ENCODE assay signal across 8 cellular contexts in genomic region chr9:133701321-133701980, GRCh38. TPM values are rescaled to one million over a fixed set of nuclear protein-coding genes. Genes with fewer than 3 reads are reported as not detected.
DNase-seq lines count a peak whose midpoint lies in the region; FAIRE-seq and TF ChIP-seq lines count a peak whose summit lies in the region.

No MANE protein-coding gene starts in this region.

- H2AFZ ChIP-seq in astrocyte (ENCODE audit: low read depth, low read length) (no peak overlapping the region), PC-9 (no peak overlapping the region)

- no peak for TF ChIP-seq POLR2A in transverse colon (IDR thresholded peaks at IDR 0.05)

- no peaks in the 10 kb centered on the region for H3K9me2 ChIP-seq in PC-9 (ENCODE audit: insufficient read depth)

- H3K4me1 ChIP-seq in astrocyte (ENCODE audit: insufficient read depth, low read length): peaks cover 19% of the 10 kb centered on the region
- no peaks in the 10 kb centered on the region for H3K4me1 ChIP-seq in PC-9 (replicated peaks; ENCODE audit: insufficient read depth)
- H3K4me1 ChIP-seq in transverse colon: peaks cover 0 to 10% (median 6%) of the 10 kb centered on the region in 4 donors

- no peak for FAIRE-seq in astrocyte (lab: Jason Lieb, UNC)

- no peaks in the 10 kb centered on the region for H3K79me2 ChIP-seq in astrocyte (ENCODE audit: insufficient read depth, low read length)
- no peaks in the 10 kb centered on the region for H3K79me2 ChIP-seq in PC-9 (ENCODE audit: low read depth)

- H4K20me1 ChIP-seq in astrocyte (ENCODE audit: insufficient read depth, low read length) (no peaks in the 10 kb centered on the region), PC-9 (ENCODE audit: insufficient read depth) (no peaks in the 10 kb centered on the region)

- H3K4me3 ChIP-seq in astrocyte (ENCODE audit: insufficient read depth, low read depth, low read length) (no peak overlapping the region), PC-9 (no peak overlapping the region), transverse colon (no peak overlapping the region)

- H3K4me3 Mint-ChIP-seq in CD14-positive monocyte (peak overlapping the region in 1 of 2 donors; percentile 48), astrocyte (ENCODE audit: unreplicated experiment) (no peak overlapping the region)

- H3K9me3 Mint-ChIP-seq in CD14-positive monocyte: peaks cover 0 to 3% (median 0%) of the 10 kb centered on the region in 7 donors
- H3K9me3 Mint-ChIP-seq in astrocyte (ENCODE audit: unreplicated experiment): no peaks in the 10 kb centered on the region

- no peak overlapping the region for H3K27ac ChIP-seq in astrocyte (ENCODE audit: low read depth, low read length)
- H3K27ac ChIP-seq in PC-9: no peak overlapping the region
- H3K27ac ChIP-seq in transverse colon: peak overlapping the region in 2 of 4 donors; percentile 17 to 29

- H3K4me1 Mint-ChIP-seq in CD14-positive monocyte (peaks cover 3% of the 10 kb centered on the region), astrocyte (ENCODE audit: low read depth, unreplicated experiment) (peaks cover 3% of the 10 kb centered on the region)

- H3K27me3 ChIP-seq in astrocyte (ENCODE audit: insufficient read depth, low read length) (no peaks in the 10 kb centered on the region), PC-9 (ENCODE audit: insufficient read depth, low read depth) (peaks cover 83% of the 10 kb centered on the region), transverse colon (peaks cover 6% of the 10 kb centered on the region)

- peak overlapping the region; percentile 1 for H3K4me2 ChIP-seq in astrocyte (ENCODE audit: low read length)
- no peak overlapping the region for H3K4me2 ChIP-seq in PC-9

- CTCF ChIA-PET in PC-9 (lab: Charles Lee): no interaction called here

- H3F3A ChIP-seq in PC-9 (ENCODE audit: insufficient read depth, low read depth): no peaks in the 10 kb centered on the region

- POLR2A ChIA-PET in PC-9 (lab: Charles Lee; ENCODE audit: unreplicated experiment): interaction anchor here (0.7 kb wide), 1 partner anchor 211 kb away, joined by 6 read pairs; no protein-coding TSS in a partner anchor

- peak; percentile 45 for DNase-seq in CD14-positive monocyte (ENCODE audit: low spot score)
- DNase-seq in activated CD4-positive, alpha-beta T cell treated with anti-CD3 and anti-CD28 coated beads for 4 hours: peak; percentile 57 to 70
- no peak for DNase-seq in astrocyte (ENCODE audit: low read depth)
- peak; percentile 39 to 98 (median 81) for DNase-seq in posterior cingulate gyrus
- no peak for DNase-seq in PC-9
- DNase-seq in transverse colon: no peak
- DNase-seq in DMS 273 (lab: John Stamatoyannopoulos, UW; ENCODE audit: unreplicated experiment): no peak
- no peak for DNase-seq in HUDEP-2 (lab: John Stamatoyannopoulos, UW; ENCODE audit: unreplicated experiment in 76 of 76)

- intact Hi-C loops in CD14-positive monocyte (cut with micrococcal nuclease) (no loop called here), posterior cingulate gyrus (cut with DNase I) (loop anchor here (5.0 kb wide), 1 partner anchor 89 kb away; no protein-coding TSS in a partner anchor), PC-9 (cut with micrococcal nuclease; ENCODE audit: unreplicated experiment) (no loop called here), transverse colon (cut with DNase I; ENCODE audit: low total_unique reads) (no loop called here)

- WGBS in transverse colon (ENCODE audit: low coverage in 1 of 2), 2 donors: 79% methylated on average over 31 of the region's 33 CpGs; no CpG with 5 or more reads in 1 of the 2 donors

- peaks cover 22 to 41% (median 24%) of the 10 kb centered on the region in 3 donors for H3K27me3 Mint-ChIP-seq in CD14-positive monocyte (ENCODE audit: low read depth in 3 of 3)
- peaks cover 26% of the 10 kb centered on the region for H3K27me3 Mint-ChIP-seq in astrocyte (ENCODE audit: low read depth, unreplicated experiment)

- BruUV-seq in PC-9 (replicated peaks; lab: Mats Ljungman, UMichigan): no TSS peak

- no peak for TF ChIP-seq EP300 in transverse colon (IDR thresholded peaks at IDR 0.05; ENCODE audit: low read depth)

- H3K9ac ChIP-seq in astrocyte (ENCODE audit: low read length): no peak overlapping the region

- H3K27ac Mint-ChIP-seq in CD14-positive monocyte (no peak overlapping the region), astrocyte (ENCODE audit: unreplicated experiment) (no peak overlapping the region)

- H3K36me3 Mint-ChIP-seq in CD14-positive monocyte: no peaks in the 10 kb centered on the region
- peaks cover 3% of the 10 kb centered on the region for H3K36me3 Mint-ChIP-seq in astrocyte (ENCODE audit: low read depth, unreplicated experiment)

- H3K9me3 ChIP-seq in astrocyte (ENCODE audit: insufficient read depth, low read depth, low read length): no peaks in the 10 kb centered on the region
- H3K9me3 ChIP-seq in PC-9 (ENCODE audit: insufficient read depth, low read depth): no peaks in the 10 kb centered on the region
- H3K9me3 ChIP-seq in transverse colon: no peaks in the 10 kb centered on the region

- TF ChIP-seq CTCF in CD14-positive monocyte (IDR thresholded peaks at IDR 0.05) (no peak), astrocyte (IDR thresholded peaks at IDR 0.05; ENCODE audit: insufficient read depth, low read depth, low read length) (no peak), PC-9 (conservative IDR thresholded peaks at IDR 0.05) (no peak), transverse colon (IDR thresholded peaks at IDR 0.05) (no peak)

- in situ Hi-C loops in transverse colon (cut with MboI; ENCODE audit: low pct_ligation_motif_present in 1 of 4, low pct_unique_long_range_greater_than_20kb in 1 of 4, low sequenced_read_pairs in 3 of 4): loop anchor here in 1 of 4 donors (25.0 kb wide), 1 partner anchor 164 kb away; the partner anchor contains the start of gene ADAMTSL2

- no peaks in the 10 kb centered on the region for H3K36me3 ChIP-seq in astrocyte (ENCODE audit: insufficient read depth, low read length)
- no peaks in the 10 kb centered on the region for H3K36me3 ChIP-seq in PC-9 (ENCODE audit: low read depth)
- no peaks in the 10 kb centered on the region for H3K36me3 ChIP-seq in transverse colon

RNA-seq across cellular contexts. Expression of gene SARDH, which starts 36.7 kb away (rescaled TPM):
- not detected for polyA plus RNA-seq in CD14-positive monocyte
- total RNA-seq in astrocyte (2.8 and 3.7 TPM in 2 replicates), PC-9 (2021) (9.9 and 11.3 TPM in 2 replicates), transverse colon (1 to 10 TPM in 1 of 4 donors, under 1 TPM in 2, not detected in 1; 0.68 to 1.1 (median 0.95) TPM)

Comparison
In these comparisons a context has a peak if more than half of its experiments do, and no peak if none do; other contexts are left out.
1. DNase-seq: peak in CD14-positive monocyte (single experiment), activated CD4-positive, alpha-beta T cell treated with anti-CD3 and anti-CD28 coated beads for 4 hours (2 of 2) and posterior cingulate gyrus (10 of 10); none in astrocyte (single experiment), PC-9 (0 of 2), transverse colon (single experiment), DMS 273 (single experiment) and HUDEP-2 (0 of 76).